10 cellular contexts compared by ENCODE assay signal in genomic region chr20:54267510-54268003, GRCh38. TPM values are rescaled to one million over a fixed set of nuclear protein-coding genes. Genes with fewer than 3 reads are reported as not detected.
DNase-seq lines count a peak whose midpoint lies in the region; ATAC-seq and TF ChIP-seq lines count a peak whose summit lies in the region.
"Had no signal": no experiment of that assay in that cellular context is flagged by ENCODE, and none has a peak within 500 bp of the region (broad histone marks: within the 10 kb centered on the region; RNA-seq: fewer than 3 reads in every experiment).

No MANE protein-coding gene starts in this region.

- H3K4me1 ChIP-seq in RWPE2 (ENCODE audit: insufficient read depth, poor library complexity, severe bottlenecking) (no peaks in the 10 kb centered on the region), fibroblast of lung (ENCODE audit: control insufficient read depth, extremely low read depth, insufficient read depth, low read length) (no peaks in the 10 kb centered on the region)

- TF ChIP-seq POLR2A in GM18505 (IDR thresholded peaks at IDR 0.05; ENCODE audit: borderline replicate concordance, extremely low read depth, insufficient read depth, insufficient read length), result no peak

- H3K27me3 ChIP-seq in RWPE2 (ENCODE audit: insufficient read depth, poor library complexity, severe bottlenecking), result no peaks in the 10 kb centered on the region
- H3K27me3 ChIP-seq in fibroblast of lung (ENCODE audit: control insufficient read depth, insufficient read depth, low read length), result no peaks in the 10 kb centered on the region

- H3K79me2 ChIP-seq in fibroblast of lung (ENCODE audit: control insufficient read depth, insufficient read depth, low read length), result no peaks in the 10 kb centered on the region

- H3K9me3 ChIP-seq in RWPE2 (ENCODE audit: severe bottlenecking) (no peaks in the 10 kb centered on the region), fibroblast of lung (ENCODE audit: control insufficient read depth, insufficient read depth, low read depth, low read length) (no peaks in the 10 kb centered on the region)

- peak; percentile 11 for DNase-seq in DMS153 (lab: John Stamatoyannopoulos, UW)
- DNase-seq in DMS153 treated with DMSO at 0.1 percent for 48 hours (lab: John Stamatoyannopoulos, UW; ENCODE audit: unreplicated experiment), result no peak
- DNase-seq in RWPE2 (ENCODE audit: low spot score), result no peak
- DNase-seq in fibroblast of lung (ENCODE audit: low read depth in 2 of 2), result peak; percentile 22 to 65
- peak; percentile 90 for DNase-seq in renal cortical epithelial cell (ENCODE audit: low read depth)
- no peak for DNase-seq in globus pallidus (ENCODE audit: low spot score)
- DNase-seq in NCI-H1105 (lab: John Stamatoyannopoulos, UW), result no peak
- DNase-seq: effector CD8-positive, alpha-beta T cell had no signal

- H3K36me3 ChIP-seq in RWPE2 (ENCODE audit: low read depth) (no peaks in the 10 kb centered on the region), fibroblast of lung (ENCODE audit: control insufficient read depth, insufficient read depth, low read length) (no peaks in the 10 kb centered on the region)

- H2AFZ ChIP-seq in fibroblast of lung (ENCODE audit: low read length), result no peak overlapping the region

- H3K9ac ChIP-seq in fibroblast of lung (ENCODE audit: insufficient read depth, low read length), result no peak overlapping the region

- no peak overlapping the region for H3K4me3 ChIP-seq in RWPE2 (ENCODE audit: severe bottlenecking)
- H3K4me3 ChIP-seq in fibroblast of lung (replicated peaks in 1 of 4; ENCODE audit: control extremely low read depth in 1 of 4, insufficient read depth in 1 of 4, low read depth in 3 of 4, low read length in 4 of 4), result no peak overlapping the region

- TF ChIP-seq CTCF in RWPE2 (IDR thresholded peaks at IDR 0.05; ENCODE audit: poor library complexity, severe bottlenecking), result no peak
- no peak for TF ChIP-seq CTCF in fibroblast of lung (conservative IDR thresholded peaks at IDR 0.05 in 1 of 2, IDR thresholded peaks at IDR 0.05 in 1 of 2; ENCODE audit: low read depth in 1 of 2, low read length in 2 of 2)

- H3K4me2 ChIP-seq in fibroblast of lung (ENCODE audit: extremely low read depth, insufficient read depth, low read length), result no peak overlapping the region

- H4K20me1 ChIP-seq in fibroblast of lung (ENCODE audit: control insufficient read depth, extremely low read depth, insufficient read depth, low read length), result no peaks in the 10 kb centered on the region

- ATAC-seq in RWPE2 (ENCODE audit: low read depth) (peak; percentile 82), GM18505 (IDR thresholded peaks at IDR 0.05; ENCODE audit: unreplicated experiment) (no peak)

- no peak overlapping the region for H3K27ac ChIP-seq in RWPE2 (ENCODE audit: poor library complexity, severe bottlenecking)
- no peak overlapping the region for H3K27ac ChIP-seq in fibroblast of lung (ENCODE audit: insufficient read depth, low read length)
- H3K27ac ChIP-seq: 22Rv1 had no signal

RNA-seq across cellular contexts. Expression of gene PFDN4, which starts 59.7 kb away (rescaled TPM):
- total RNA-seq in fibroblast of lung (86.7 and 148 TPM in 2 replicates), renal cortical epithelial cell (82.6 and 223 TPM in 2 replicates)
- 59.7 and 87.0 TPM in 2 replicates for polyA plus RNA-seq in fibroblast of lung
- 38.7 and 68.6 TPM in 2 replicates for polyA plus RNA-seq in fibroblast of lung (2012)
- polyA minus RNA-seq in fibroblast of lung (ENCODE audit: low replicate concordance), result 0.19 TPM in 1 of 2 replicates, not detected in the other

Comparison
In these comparisons a context has a peak if more than half of its experiments do, and no peak if none do; other contexts are left out.
1. DNase-seq: peak in DMS153 (single experiment), fibroblast of lung (2 of 2) and renal cortical epithelial cell (single experiment); none in DMS153 treated with DMSO at 0.1 percent for 48 hours (single experiment), RWPE2 (single experiment), globus pallidus (single experiment) and NCI-H1105 (single experiment).